Comparison of ENCODE assay signal across 7 cellular contexts in genomic region chr5:6525910-6526309, GRCh38.
DNase-seq lines count a peak whose midpoint lies in the region; ATAC-seq and TF ChIP-seq lines count a peak whose summit lies in the region.

No MANE protein-coding gene starts in this region.

- H3K36me3 ChIP-seq in neuronal stem cell (replicated peaks in 1 of 2; ENCODE audit: control insufficient read depth in 2 of 2, insufficient read depth in 2 of 2, low read length in 2 of 2): no peaks in the 10 kb centered on the region

- H3K79me1 ChIP-seq in neuronal stem cell (ENCODE audit: low read depth, low read length): no peaks in the 10 kb centered on the region

- no peak overlapping the region for H2BK5ac ChIP-seq in neuronal stem cell (ENCODE audit: low read length)

- peaks cover 0 to 2% of the 10 kb centered on the region in 2 donors for H3K4me1 ChIP-seq in neuronal stem cell (ENCODE audit: control insufficient read depth in 2 of 2, insufficient read depth in 1 of 2, low read depth in 1 of 2, low read length in 2 of 2)

- no peak overlapping the region for H3K27ac ChIP-seq in neuronal stem cell (replicated peaks; ENCODE audit: low read length)

- no peak overlapping the region for H2AFZ ChIP-seq in neuronal stem cell (ENCODE audit: low read length)

- no peak overlapping the region for H3K14ac ChIP-seq in neuronal stem cell (ENCODE audit: low read length)

- no peak overlapping the region for H2BK12ac ChIP-seq in neuronal stem cell (ENCODE audit: low read length)

- H2BK15ac ChIP-seq in neuronal stem cell (ENCODE audit: low read length): no peak overlapping the region

- H3K4ac ChIP-seq in neuronal stem cell (ENCODE audit: low read length): no peak overlapping the region

- H3K23ac ChIP-seq in neuronal stem cell (ENCODE audit: low read depth, low read length, poor library complexity): no peak overlapping the region

- peak; percentile 53 for TF ChIP-seq CTCF in GM12873 (IDR thresholded peaks at IDR 0.05; ENCODE audit: insufficient read depth, low read depth, low read length, missing control alignments)

- H4K8ac ChIP-seq in neuronal stem cell (ENCODE audit: low read depth, low read length): no peak overlapping the region

- peaks cover 0 to 24% (median 0%) of the 10 kb centered on the region in 3 experiments for H3K27me3 ChIP-seq in neuronal stem cell (ENCODE audit: control insufficient read depth in 3 of 3, insufficient read depth in 3 of 3, low read depth in 1 of 3, low read length in 3 of 3)

- WGBS in neuronal stem cell (ENCODE audit: extremely low coverage in 2 of 2, insufficient read length in 2 of 2, insufficient replicate concordance in 1 of 2), 2 donors: no CpG with 5 or more reads among the region's 9 CpGs

- DNase-seq in MV-4-11 (lab: John Stamatoyannopoulos, UW) (peak; percentile 8), cerebellar cortex (ENCODE audit: low spot score) (peak; percentile 73), neuronal stem cell (ENCODE audit: low spot score) (peak; percentile 48), NCI-H345 treated with DMSO at 0.1 percent for 48 hours (lab: John Stamatoyannopoulos, UW; ENCODE audit: unreplicated experiment) (no peak), occipital lobe (lab: John Stamatoyannopoulos, UW) (no peak)

- no peak overlapping the region for H3K9ac ChIP-seq in neuronal stem cell (ENCODE audit: low read depth, low read length, poor library complexity)

- H2AK5ac ChIP-seq in neuronal stem cell (ENCODE audit: low read depth, low read length): no peak overlapping the region

- no peak overlapping the region for H3K4me2 ChIP-seq in neuronal stem cell (ENCODE audit: insufficient read depth, low read length, poor library complexity, severe bottlenecking)

- no peak overlapping the region for H4K91ac ChIP-seq in neuronal stem cell (ENCODE audit: low read depth, low read length, poor library complexity)

- no peak for ATAC-seq in HG03039 (IDR thresholded peaks at IDR 0.05; ENCODE audit: unreplicated experiment)

- no peak overlapping the region for H3K18ac ChIP-seq in neuronal stem cell (ENCODE audit: low read length)

- no peak overlapping the region for H2BK120ac ChIP-seq in neuronal stem cell (ENCODE audit: low read depth, low read length)

- no peak overlapping the region for H3K4me3 ChIP-seq in neuronal stem cell (ENCODE audit: low read length in 2 of 2)

- H3K9me3 ChIP-seq in neuronal stem cell (replicated peaks in 1 of 2; ENCODE audit: control insufficient read depth in 2 of 2, insufficient read depth in 1 of 2, low read depth in 1 of 2, low read length in 2 of 2): no peaks in the 10 kb centered on the region

Comparison
In these comparisons a context has a peak if more than half of its experiments do, and no peak if none do; other contexts are left out.
1. DNase-seq: peak in MV-4-11 (single experiment), cerebellar cortex (single experiment) and neuronal stem cell (single experiment); none in NCI-H345 treated with DMSO at 0.1 percent for 48 hours (single experiment) and occipital lobe (single experiment).